8 cellular contexts compared by ENCODE assay signal in genomic region chr6:36759177-36759757, GRCh38.
DNase-seq lines count a peak whose midpoint lies in the region; ATAC-seq and TF ChIP-seq lines count a peak whose summit lies in the region.

No MANE protein-coding gene starts in this region.

- H3K9me3 ChIP-seq in lung (ENCODE audit: control insufficient read depth in 2 of 2, insufficient read depth in 1 of 2, low read length in 1 of 2) = no peaks in the 10 kb centered on the region

- H3K36me3 ChIP-seq in lung (ENCODE audit: control insufficient read depth in 2 of 2, insufficient read depth in 2 of 2, low read length in 2 of 2) = no peaks in the 10 kb centered on the region

- peak; percentile 52 for DNase-seq in DMS 273 treated with DMSO at 0.1 percent for 48 hours (lab: John Stamatoyannopoulos, UW)
- DNase-seq in NCI-H748 treated with DMSO at 0.1 percent for 48 hours (lab: John Stamatoyannopoulos, UW) = peak; percentile 71
- DNase-seq in activated CD4-positive, alpha-beta T cell treated with anti-CD3 and anti-CD28 coated beads, Interleukin-2, amount 50 U/mL, for 4 hours = peak; percentile 73 to 78
- peak; percentile 74 for DNase-seq in dedifferentiated amniotic fluid mesenchymal stem cell (ENCODE audit: extremely low spot score)
- peak; percentile 84 for DNase-seq in lung (ENCODE audit: low spot score)
- DNase-seq in stimulated activated CD8-positive, alpha-beta memory T cell treated with anti-CD3 and anti-CD28 coated beads, Interleukin-12 subunit alpha, Interleukin-12 subunit beta, amount 100 ng/mL, for 24 hours (ENCODE audit: extremely low read depth) = peak; percentile 48

- no peaks in the 10 kb centered on the region for H3K27me3 ChIP-seq in lung (ENCODE audit: control insufficient read depth, insufficient read depth)

- peak; percentile 97 for TF ChIP-seq CTCF in lung (IDR thresholded peaks at IDR 0.05; ENCODE audit: control extremely low read depth, extremely low read depth)

- WGBS in lung, 2 donors = 9 to 15% methylated on average over 8 of the region's 8 CpGs

- H3K4me3 ChIP-seq in lung = no peak overlapping the region

- H3K4me1 ChIP-seq in lung (ENCODE audit: control insufficient read depth in 2 of 2, insufficient read depth in 2 of 2, low read length in 2 of 2) = no peaks in the 10 kb centered on the region

- ATAC-seq in HG03159 (IDR thresholded peaks at IDR 0.05; ENCODE audit: unreplicated experiment) = peak; percentile 35
- peak; percentile 78 for ATAC-seq in lung (ENCODE audit: insufficient read depth, low FRiP score)
- ATAC-seq in HG03378 (IDR thresholded peaks at IDR 0.05; ENCODE audit: unreplicated experiment) = no peak

- H3K27ac ChIP-seq in lung (ENCODE audit: low read depth in 1 of 2, low read length in 1 of 2) = no peak overlapping the region
